In genomic region chr9:90274725-90275124, GRCh38 we compare ENCODE assay signal across 22 cellular contexts.
"Had no signal": no experiment of that assay in that cellular context is flagged by ENCODE, and none has a peak within 500 bp of the region (broad histone marks: within the 10 kb centered on the region; RNA-seq: fewer than 3 reads in every experiment).

No MANE protein-coding gene starts in this region.

- H3K36me3 ChIP-seq: cardiac muscle cell, left lung, prostate gland, spleen, upper lobe of left lung had no signal

- H3K27ac Mint-ChIP-seq: activated CD4-positive, alpha-beta T cell treated with anti-CD3 and anti-CD28 coated beads, Interleukin-2, amount 10 ng/mL, durations not matched to agents 24 days and 14 days; activated CD8-positive, alpha-beta T cell treated with anti-CD3 and anti-CD28 coated beads, Interleukin-2, amount 10 ng/mL, durations not matched to agents 7 days and 5 days; activated naive CD4-positive, alpha-beta T cell treated with anti-CD3 and anti-CD28 coated beads, Interleukin-2, amount 50 U/mL, for 24 hours; activated T-helper 1 cell treated with anti-CD3 and anti-CD28 coated beads, Interleukin-12 subunit alpha, Interleukin-12 subunit beta, Interleukin-2, Interleukin-4 antibody, amounts not matched to agents 30 ng/mL and 10 ng/mL and 1 ng/mL, durations not matched to agents 14 hours and 24 hours and 36 hours; immature natural killer cell; naive thymus-derived CD8-positive, alpha-beta T cell had no signal

- H3K27ac ChIP-seq: body of pancreas, cardiac muscle cell, left lung, prostate gland, spleen, upper lobe of left lung had no signal

- H3K4me3 Mint-ChIP-seq: activated CD4-positive, alpha-beta T cell treated with anti-CD3 and anti-CD28 coated beads, Interleukin-2, amount 10 ng/mL, durations not matched to agents 24 days and 14 days; activated CD8-positive, alpha-beta T cell treated with anti-CD3 and anti-CD28 coated beads, Interleukin-2, amount 10 ng/mL, durations not matched to agents 7 days and 5 days; activated naive CD4-positive, alpha-beta T cell treated with anti-CD3 and anti-CD28 coated beads, Interleukin-2, amount 50 U/mL, for 24 hours; activated T-helper 1 cell treated with anti-CD3 and anti-CD28 coated beads, Interleukin-12 subunit alpha, Interleukin-12 subunit beta, Interleukin-2, Interleukin-4 antibody, amounts not matched to agents 30 ng/mL and 10 ng/mL and 1 ng/mL, durations not matched to agents 14 hours and 24 hours and 36 hours; immature natural killer cell; naive thymus-derived CD8-positive, alpha-beta T cell had no signal

- H3K9me3 ChIP-seq: body of pancreas, left lung, prostate gland, spleen, upper lobe of left lung had no signal

- DNase-seq: activated CD4-positive, alpha-beta T cell treated with anti-CD3 and anti-CD28 coated beads, Interleukin-2, amount 10 ng/mL, durations not matched to agents 24 days and 14 days; activated CD8-positive, alpha-beta T cell treated with anti-CD3 and anti-CD28 coated beads, Interleukin-2, amount 10 ng/mL, durations not matched to agents 7 days and 5 days; activated gamma-delta T cell treated with Interleukin-2 at 50 U/mL for 16 hours; anterior cingulate cortex; body of pancreas; cortex of kidney; erythroblast; foreskin fibroblast; immature natural killer cell; kidney glomerular epithelial cell; left lung; naive thymus-derived CD8-positive, alpha-beta T cell; spleen; stimulated activated CD4-positive, alpha-beta T cell treated with anti-CD3 and anti-CD28 coated beads, Interleukin-4, amount 100 ng/mL, for 24 hours; stimulated activated naive CD8-positive, alpha-beta T cell treated with anti-CD3 and anti-CD28 coated beads, Interleukin-15, Interleukin-2, amounts not matched to agents 100 U/mL and 50 U/mL, for 24 hours; upper lobe of left lung had no signal

- H3K9me3 Mint-ChIP-seq: activated CD4-positive, alpha-beta T cell treated with anti-CD3 and anti-CD28 coated beads, Interleukin-2, amount 10 ng/mL, durations not matched to agents 24 days and 14 days; activated naive CD4-positive, alpha-beta T cell treated with anti-CD3 and anti-CD28 coated beads, Interleukin-2, amount 50 U/mL, for 24 hours; activated T-helper 1 cell treated with anti-CD3 and anti-CD28 coated beads, Interleukin-12 subunit alpha, Interleukin-12 subunit beta, Interleukin-2, Interleukin-4 antibody, amounts not matched to agents 30 ng/mL and 10 ng/mL and 1 ng/mL, durations not matched to agents 14 hours and 24 hours and 36 hours; immature natural killer cell; naive thymus-derived CD8-positive, alpha-beta T cell had no signal

- H3K4me3 ChIP-seq: body of pancreas, cardiac muscle cell, left lung, lung, prostate gland, spleen, upper lobe of left lung had no signal

- H3K4me1 Mint-ChIP-seq: activated CD4-positive, alpha-beta T cell treated with anti-CD3 and anti-CD28 coated beads, Interleukin-2, amount 10 ng/mL, durations not matched to agents 24 days and 14 days; activated naive CD4-positive, alpha-beta T cell treated with anti-CD3 and anti-CD28 coated beads, Interleukin-2, amount 50 U/mL, for 24 hours; immature natural killer cell; naive thymus-derived CD8-positive, alpha-beta T cell had no signal

- H3K27me3 ChIP-seq: body of pancreas, cardiac muscle cell, upper lobe of left lung had no signal

- ATAC-seq: activated CD4-positive, CD25-positive, alpha-beta regulatory T cell treated with anti-CD3 and anti-CD28 coated beads, Interleukin-2, amount 50 U/mL, for 24 hours; activated CD8-positive, alpha-beta T cell treated with anti-CD3 and anti-CD28 coated beads, Interleukin-2, amount 10 ng/mL, durations not matched to agents 7 days and 5 days; body of pancreas; left lung; naive thymus-derived CD8-positive, alpha-beta T cell; stimulated activated naive CD8-positive, alpha-beta T cell treated with anti-CD3 and anti-CD28 coated beads, Interleukin-15, Interleukin-2, amounts not matched to agents 100 U/mL and 50 U/mL, for 24 hours had no signal

- H3K4me1 ChIP-seq: left lung, prostate gland, spleen, upper lobe of left lung had no signal

- H3K36me3 Mint-ChIP-seq: activated naive CD4-positive, alpha-beta T cell treated with anti-CD3 and anti-CD28 coated beads, Interleukin-2, amount 50 U/mL, for 24 hours; immature natural killer cell; naive thymus-derived CD8-positive, alpha-beta T cell had no signal
